In genomic region chr2:44131177-44131576, GRCh38 we compare ENCODE assay signal across 1 cellular context.
TF ChIP-seq lines count a peak whose summit lies in the region.

No MANE protein-coding gene starts in this region.

TF ChIP-seq in A549, 52 proteins besides CTCF, POLR2A, EP300 and RAD21 (continued from another document):
- no peak for TF ChIP-seq RFX5 (IDR thresholded peaks at IDR 0.05)
- no peak for TF ChIP-seq HOXA7 (CRISPR knock-in tag; IDR thresholded peaks at IDR 0.05)
- no peak for TF ChIP-seq ATOH8 (CRISPR knock-in tag; IDR thresholded peaks at IDR 0.05; ENCODE audit: low read depth)
